28 cellular contexts compared by ENCODE assay signal in genomic region chr10:18565006-18565405, GRCh38.
"Had no signal": no experiment of that assay in that cellular context is flagged by ENCODE, and none has a peak within 500 bp of the region (broad histone marks: within the 10 kb centered on the region; RNA-seq: fewer than 3 reads in every experiment).

No MANE protein-coding gene starts in this region.

- H3K4me1 ChIP-seq: left lung, lower lobe of right lung, prostate gland, sigmoid colon, spleen, tibial nerve, uterus had no signal

- H3K27ac Mint-ChIP-seq: immature natural killer cell; naive thymus-derived CD4-positive, alpha-beta T cell; natural killer cell treated with Interleukin-12 subunit alpha and Interleukin-12 subunit beta and Interleukin-15 and Interleukin-18, amount 100 ng/mL, for 72 hours; stimulated activated effector memory CD8-positive, alpha-beta T cell treated with anti-CD3 and anti-CD28 coated beads, Interleukin-12 subunit alpha, Interleukin-12 subunit beta, amount 100 ng/mL, for 72 hours; stimulated activated naive CD8-positive, alpha-beta T cell treated with anti-CD3 and anti-CD28 coated beads, Interleukin-15, Interleukin-2, amounts not matched to agents 100 ng/mL and 50 ng/mL, for 24 hours; type B pancreatic cell had no signal

- FAIRE-seq: islet of Langerhans, kidney, small intestine had no signal

- H3K36me3 Mint-ChIP-seq: immature natural killer cell; naive thymus-derived CD4-positive, alpha-beta T cell; natural killer cell treated with Interleukin-12 subunit alpha and Interleukin-12 subunit beta and Interleukin-15 and Interleukin-18, amount 100 ng/mL, for 72 hours; stimulated activated effector memory CD8-positive, alpha-beta T cell treated with anti-CD3 and anti-CD28 coated beads, Interleukin-12 subunit alpha, Interleukin-12 subunit beta, amount 100 ng/mL, for 72 hours; type B pancreatic cell had no signal

- H3K4me1 Mint-ChIP-seq: immature natural killer cell; naive thymus-derived CD4-positive, alpha-beta T cell; stimulated activated effector memory CD8-positive, alpha-beta T cell treated with anti-CD3 and anti-CD28 coated beads, Interleukin-12 subunit alpha, Interleukin-12 subunit beta, amount 100 ng/mL, for 72 hours had no signal

- H3K4me3 Mint-ChIP-seq: immature natural killer cell; naive thymus-derived CD4-positive, alpha-beta T cell; natural killer cell treated with Interleukin-12 subunit alpha and Interleukin-12 subunit beta and Interleukin-15 and Interleukin-18, amount 100 ng/mL, for 72 hours; stimulated activated effector memory CD8-positive, alpha-beta T cell treated with anti-CD3 and anti-CD28 coated beads, Interleukin-12 subunit alpha, Interleukin-12 subunit beta, amount 100 ng/mL, for 72 hours; stimulated activated naive CD8-positive, alpha-beta T cell treated with anti-CD3 and anti-CD28 coated beads, Interleukin-15, Interleukin-2, amounts not matched to agents 100 ng/mL and 50 ng/mL, for 24 hours; type B pancreatic cell had no signal

- H3K9me3 ChIP-seq: ovary, prostate gland, uterus had no signal

- H3K27me3 ChIP-seq: left lung, ovary, sigmoid colon, spleen, tibial nerve, uterus had no signal

- H3K36me3 ChIP-seq: lower lobe of right lung, ovary, prostate gland, uterus had no signal

- DNase-seq: hypothalamus; immature natural killer cell; kidney; left colon; left lung; lower lobe of right lung; mammary epithelial cell; mesenchymal stem cell; midbrain; mucosa of descending colon; naive thymus-derived CD4-positive, alpha-beta T cell; ovary; retina; right cardiac atrium; sigmoid colon; small intestine; spleen; stimulated activated CD4-positive, alpha-beta T cell treated with anti-CD3 and anti-CD28 coated beads, Interleukin-4, amount 100 ng/mL, for 24 hours; stimulated activated naive CD4-positive, alpha-beta T cell; substantia nigra; uterus had no signal

- H3K4me3 ChIP-seq: left lung, lower lobe of right lung, mucosa of descending colon, ovary, prostate gland, sigmoid colon, spleen, tibial nerve, uterus had no signal

- H3K27me3 Mint-ChIP-seq: naive thymus-derived CD4-positive, alpha-beta T cell; natural killer cell treated with Interleukin-12 subunit alpha and Interleukin-12 subunit beta and Interleukin-15 and Interleukin-18, amount 100 ng/mL, for 72 hours; stimulated activated naive CD8-positive, alpha-beta T cell treated with anti-CD3 and anti-CD28 coated beads, Interleukin-15, Interleukin-2, amounts not matched to agents 100 ng/mL and 50 ng/mL, for 24 hours; type B pancreatic cell had no signal

- H3K9me3 Mint-ChIP-seq: immature natural killer cell; naive thymus-derived CD4-positive, alpha-beta T cell; natural killer cell treated with Interleukin-12 subunit alpha and Interleukin-12 subunit beta and Interleukin-15 and Interleukin-18, amount 100 ng/mL, for 72 hours; stimulated activated effector memory CD8-positive, alpha-beta T cell treated with anti-CD3 and anti-CD28 coated beads, Interleukin-12 subunit alpha, Interleukin-12 subunit beta, amount 100 ng/mL, for 72 hours; stimulated activated naive CD8-positive, alpha-beta T cell treated with anti-CD3 and anti-CD28 coated beads, Interleukin-15, Interleukin-2, amounts not matched to agents 100 ng/mL and 50 ng/mL, for 24 hours; type B pancreatic cell had no signal

- H3K27ac ChIP-seq: left lung, lower lobe of right lung, ovary, prostate gland, sigmoid colon, spleen, tibial nerve, uterus had no signal
